1 cellular context compared by ENCODE assay signal in genomic region chr2:42186378-42186777, GRCh38.
TF ChIP-seq lines count a peak whose summit lies in the region.

No MANE protein-coding gene starts in this region.

TF ChIP-seq in HepG2, 621 proteins besides CTCF, POLR2A, EP300 and RAD21:
- TF ChIP-seq ZNF557 (CRISPR knock-in tag; IDR thresholded peaks at IDR 0.05): no peak
- 0 out of 4 replicates have a peak, but pooled peaks of 1 of the 2 experiments have one; percentile 15 for TF ChIP-seq ATF4 (CRISPR knock-in tag; IDR thresholded peaks at IDR 0.05)
